Comparison of ENCODE assay signal across 23 cellular contexts in genomic region chrX:85089321-85089840, GRCh38.
"Had no signal": no experiment of that assay in that cellular context is flagged by ENCODE, and none has a peak within 500 bp of the region (broad histone marks: within the 10 kb centered on the region; RNA-seq: fewer than 3 reads in every experiment).

No MANE protein-coding gene starts in this region.

- H3K9me3 ChIP-seq: colonic mucosa, esophagus muscularis mucosa, esophagus squamous epithelium, gastrocnemius medialis, gastroesophageal sphincter, heart left ventricle, heart right ventricle had no signal

- H3K4me3 ChIP-seq: colonic mucosa, coronary artery, dorsolateral prefrontal cortex, esophagus muscularis mucosa, esophagus squamous epithelium, gastrocnemius medialis, gastroesophageal sphincter, heart left ventricle, heart right ventricle had no signal

- H3K27me3 ChIP-seq: colonic mucosa, esophagus muscularis mucosa, esophagus squamous epithelium, foreskin keratinocyte, gastroesophageal sphincter, heart left ventricle had no signal

- ATAC-seq: effector memory CD8-positive, alpha-beta T cell; esophagus mucosa; foreskin keratinocyte; gastrocnemius medialis; gastroesophageal sphincter; heart left ventricle; heart right ventricle had no signal

- H3K4me1 ChIP-seq: colonic mucosa, esophagus muscularis mucosa, esophagus squamous epithelium, foreskin keratinocyte, gastrocnemius medialis, gastroesophageal sphincter, heart left ventricle had no signal

- H3K36me3 ChIP-seq: colonic mucosa, gastrocnemius medialis had no signal

- DNase-seq: colonic mucosa; cortex of kidney; dermis blood vessel endothelial cell; dorsolateral prefrontal cortex; effector CD4-positive, alpha-beta T cell; effector CD8-positive, alpha-beta T cell; effector memory CD4-positive, alpha-beta T cell; effector memory CD8-positive, alpha-beta T cell; endodermal cell; esophagus squamous epithelium; foreskin fibroblast; foreskin keratinocyte; foreskin melanocyte; gastrocnemius medialis; glutamatergic neuron; head of caudate nucleus; heart left ventricle; heart right ventricle had no signal

- H3K27ac ChIP-seq: colonic mucosa, coronary artery, dorsolateral prefrontal cortex, epithelial cell of prostate, esophagus muscularis mucosa, esophagus squamous epithelium, foreskin keratinocyte, gastrocnemius medialis, gastroesophageal sphincter, heart left ventricle, heart right ventricle had no signal
